In the genomic region with DNA sequence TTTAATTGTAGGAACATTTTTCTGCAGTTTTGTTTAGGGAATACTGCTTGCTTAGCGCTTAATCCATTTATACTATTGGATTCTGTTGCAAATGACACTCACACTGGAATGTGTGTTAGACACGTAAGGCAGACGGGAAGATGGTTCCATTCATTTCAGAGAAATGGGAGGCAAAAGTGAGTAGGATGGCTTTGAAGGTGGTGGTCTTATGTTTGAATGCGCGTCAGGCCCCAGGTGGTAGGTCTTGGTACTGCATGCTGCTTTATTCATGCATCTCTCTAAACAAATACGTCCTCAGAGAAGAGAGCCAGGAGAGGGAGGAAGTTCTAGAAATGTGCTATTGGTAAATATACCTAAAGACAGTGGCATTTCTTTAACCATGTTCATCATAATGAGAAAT, we compare ENCODE assay signal across 11 cellular contexts.
DNase-seq lines count a peak whose midpoint lies in the region; ATAC-seq, FAIRE-seq and TF ChIP-seq lines count a peak whose summit lies in the region.
"Had no signal": no experiment of that assay in that cellular context is flagged by ENCODE, and none has a peak within 500 bp of the region (broad histone marks: within the 10 kb centered on the region; RNA-seq: fewer than 3 reads in every experiment).

No MANE protein-coding gene starts in this region.

- POLR2A ChIA-PET in GM12878 (lab: Charles Lee): no interaction called here

- H3K27me3 Mint-ChIP-seq in nephron progenitor cell (ENCODE audit: low read depth, poor library complexity): no peaks in the 10 kb centered on the region

- intact Hi-C loops in GM12878 (cut with micrococcal nuclease; ENCODE audit: unreplicated experiment): no loop called here

- H3K79me2 ChIP-seq in GM12878 (ENCODE audit: control insufficient read depth, insufficient read depth, low read length): no peaks in the 10 kb centered on the region

- TF ChIP-seq EP300 in GM12878 (IDR thresholded peaks at IDR 0.05; ENCODE audit: borderline replicate concordance in 1 of 2, control insufficient read depth in 1 of 2, low read depth in 2 of 2, low read length in 2 of 2): no peak

- SMC1A ChIA-PET in GM12878 (lab: Charles Lee; ENCODE audit: uncharacterized antibody, unreplicated experiment): no interaction called here

- FAIRE-seq in GM12878 (lab: Jason Lieb, UNC): no peak
- FAIRE-seq: A204.1 had no signal

- TF ChIP-seq RAD21 in GM12878 (IDR thresholded peaks at IDR 0.05; ENCODE audit: insufficient read depth, low read depth, low read length): no peak

- RAD21 ChIA-PET in GM12878 (lab: Charles Lee; ENCODE audit: unreplicated experiment): no interaction called here

- no peaks in the 10 kb centered on the region for H3K4me1 ChIP-seq in GM12878 (ENCODE audit: control insufficient read depth, insufficient read depth, low read length)

- H3K4me2 ChIP-seq in GM12878 (ENCODE audit: control insufficient read depth, insufficient read depth): no peak overlapping the region

- TF ChIP-seq CTCF in GM12878 (IDR thresholded peaks at IDR 0.05 in 2 of 3, conservative IDR thresholded peaks at IDR 0.05 in 1 of 3; ENCODE audit: control insufficient read depth in 2 of 3, extremely low read depth in 1 of 3, insufficient read depth in 1 of 3, low read depth in 3 of 3, low read length in 3 of 3) (peak in 2 of 3 experiments; percentile 34 to 50; a peak in 3 of 6 replicates), nephron progenitor cell (IDR thresholded peaks at IDR 0.05) (peak; percentile 73)

- ATAC-seq in GM12878 (no peak), HG03175 (IDR thresholded peaks at IDR 0.05; ENCODE audit: unreplicated experiment) (no peak)
- ATAC-seq: naive thymus-derived CD8-positive, alpha-beta T cell had no signal

- no peak for TF ChIP-seq POLR2A in GM12878 (IDR thresholded peaks at IDR 0.05; ENCODE audit: low read depth, low read length)

- H3K4me1 Mint-ChIP-seq in nephron progenitor cell: no peaks in the 10 kb centered on the region
- H3K4me1 Mint-ChIP-seq: naive thymus-derived CD8-positive, alpha-beta T cell had no signal

- WGBS in GM12878 (ENCODE audit: insufficient coverage, insufficient replicate concordance, low lambda C conversion rate, missing lambda C conversion rate): 64% methylated on average over 6 of the region's 6 CpGs

- no peaks in the 10 kb centered on the region for H3K27me3 ChIP-seq in GM12878 (replicated peaks in 1 of 2; ENCODE audit: control insufficient read depth in 2 of 2, insufficient read depth in 2 of 2, low read length in 1 of 2)

- H3K36me3 ChIP-seq in GM12878 (ENCODE audit: control insufficient read depth in 2 of 2, insufficient read depth in 2 of 2, low read length in 1 of 2): no peaks in the 10 kb centered on the region

- no peaks in the 10 kb centered on the region for H3K9me3 ChIP-seq in GM12878 (replicated peaks; ENCODE audit: control insufficient read depth, insufficient read depth, low read length)

- DNase-seq in DMS 273 (lab: John Stamatoyannopoulos, UW; ENCODE audit: unreplicated experiment) (peak; percentile 48), DMS 273 treated with DMSO at 0.1 percent for 48 hours (lab: John Stamatoyannopoulos, UW) (no peak), HT1080 (ENCODE audit: low read depth) (peak; percentile 51), GM12878 (ENCODE audit: low read depth, low spot score) (no peak), nephron progenitor cell (peak; percentile 53), activated gamma-delta T cell (lab: John Stamatoyannopoulos, UW) (no peak)
- no peak for DNase-seq in activated CD4-positive, CD25-positive, alpha-beta regulatory T cell treated with anti-CD3 and anti-CD28 coated beads, Interleukin-2, amount 50 U/mL, for 72 hours
- DNase-seq: activated T-cell treated with anti-CD3 and anti-CD28 coated beads, Interleukin-2, amount 50 U/mL, for 1 hour; naive thymus-derived CD8-positive, alpha-beta T cell had no signal

- no peaks in the 10 kb centered on the region for H3K36me3 Mint-ChIP-seq in nephron progenitor cell (ENCODE audit: low read depth)

- no peak overlapping the region for H3K27ac ChIP-seq in GM12878 (ENCODE audit: control insufficient read depth, insufficient read depth)

- peaks cover 10% of the 10 kb centered on the region for H3K9me3 Mint-ChIP-seq in nephron progenitor cell

- no peak overlapping the region for H3K4me3 Mint-ChIP-seq in nephron progenitor cell

- H2AFZ ChIP-seq in GM12878 (ENCODE audit: control insufficient read depth, low read depth, low read length): no peak overlapping the region

- no TSS peak for BruUV-seq in GM12878 (replicated peaks; lab: Mats Ljungman, UMichigan)

- in situ Hi-C loops in GM12878 (cut with MboI): no loop called here

- no peak overlapping the region for H3K27ac Mint-ChIP-seq in nephron progenitor cell
- H3K27ac Mint-ChIP-seq: naive thymus-derived CD8-positive, alpha-beta T cell had no signal

- CTCF ChIA-PET in GM12878 (lab: Yijun Ruan, JAX): no interaction called here

- no peaks in the 10 kb centered on the region for H4K20me1 ChIP-seq in GM12878 (ENCODE audit: control insufficient read depth, insufficient read depth)

- H3K4me3 ChIP-seq in GM12878: no peak overlapping the region

- H3K9ac ChIP-seq in GM12878 (ENCODE audit: control insufficient read depth, insufficient read depth, low read length): no peak overlapping the region

TF ChIP-seq in GM12878, 131 proteins besides CTCF, POLR2A, EP300 and RAD21:
- no peak for TF ChIP-seq NFYA (IDR thresholded peaks at IDR 0.05; ENCODE audit: borderline replicate concordance, low read depth, low read length)

Comparison
In these comparisons a context has a peak if more than half of its experiments do, and no peak if none do; other contexts are left out.
1. DNase-seq: peak in DMS 273 (single experiment), HT1080 (single experiment) and nephron progenitor cell (single experiment); none in DMS 273 treated with DMSO at 0.1 percent for 48 hours (single experiment), GM12878 (single experiment), activated gamma-delta T cell (single experiment) and activated CD4-positive, CD25-positive, alpha-beta regulatory T cell treated with anti-CD3 and anti-CD28 coated beads, Interleukin-2, amount 50 U/mL, for 72 hours (single experiment).